ENCODE assay signal across 8 cellular contexts in genomic region chr7:66740302-66740979, GRCh38. TPM values are rescaled to one million over a fixed set of nuclear protein-coding genes. Genes with fewer than 3 reads are reported as not detected.
DNase-seq lines count a peak whose midpoint lies in the region; ATAC-seq lines count a peak whose summit lies in the region.

TSS of gene RABGEF1 (plus strand) at chr7:66740733. CDS start at chr7:66771900, 31,167 bp downstream.

- DNase-seq in COLO829 (ENCODE audit: low spot score) (peak; percentile 95), HT1080 (ENCODE audit: low read depth) (peak; percentile 91), NOMO-1 (lab: John Stamatoyannopoulos, UW; ENCODE audit: unreplicated experiment in 2 of 2) (peak; percentile 92 to 95), lung microvascular endothelial cell (ENCODE audit: low read depth in 2 of 2) (peak; percentile 96 to 97)
- DNase-seq in effector CD8-positive, alpha-beta T cell (lab: John Stamatoyannopoulos, UW), result peak; percentile 96
- peak; percentile 91 to 94 (median 91) for DNase-seq in stimulated activated CD4-positive, alpha-beta T cell treated with anti-CD3 and anti-CD28 coated beads, TNF-alpha, amount 100 ng/mL, for 4 hours (ENCODE audit: low read depth in 3 of 3)

- CTCF ChIA-PET in activated CD8-positive, alpha-beta memory T cell treated with anti-CD3 and anti-CD28 coated beads for 36 hours (lab: Charles Lee), result interaction anchor here (0.9 to 1.1 kb wide), 2 partner anchors 15 to 759 kb away, joined by 3 to 4 read pairs; partner anchors contain the start of gene GUSB

- peak; percentile 73 for ATAC-seq in GM21367 (IDR thresholded peaks at IDR 0.05; ENCODE audit: unreplicated experiment)

- POLR2A ChIA-PET in activated CD8-positive, alpha-beta memory T cell treated with anti-CD3 and anti-CD28 coated beads for 36 hours (lab: Charles Lee), result interaction anchor here (0.5 to 2.2 kb wide), 6 partner anchors 8 to 180 kb away, joined by 3 to 7 read pairs (median 4); partner anchors contain the start of gene TMEM248

RNA-seq across cellular contexts. Expression of gene RABGEF1, which starts in this region (rescaled TPM):
- 25.6 and 34.3 TPM in 2 replicates for total RNA-seq in HT1080 (2014; rRNA removed; shearing (Covaris generic))
- polyA plus RNA-seq in HT1080 (2015; cell fraction: cytosol; rRNA removed), result 21.7 and 30.4 TPM in 2 replicates
- 29.8 and 30.6 TPM in 2 replicates for polyA plus RNA-seq in HT1080 (2015; cell fraction: nucleus; rRNA removed)
- total RNA-seq in activated CD8-positive, alpha-beta memory T cell treated with anti-CD3 and anti-CD28 coated beads for 36 hours, result 10 to 100 TPM; 24.4 TPM
- total RNA-seq in lung microvascular endothelial cell, result 14.6 and 23.4 TPM in 2 replicates

Comparison
In these comparisons a context has a peak if more than half of its experiments do, and no peak if none do; other contexts are left out.
1. Peak in every context shown above with its lines: DNase-seq and ATAC-seq.